ENCODE assay signal across 8 cellular contexts in the genomic region with DNA sequence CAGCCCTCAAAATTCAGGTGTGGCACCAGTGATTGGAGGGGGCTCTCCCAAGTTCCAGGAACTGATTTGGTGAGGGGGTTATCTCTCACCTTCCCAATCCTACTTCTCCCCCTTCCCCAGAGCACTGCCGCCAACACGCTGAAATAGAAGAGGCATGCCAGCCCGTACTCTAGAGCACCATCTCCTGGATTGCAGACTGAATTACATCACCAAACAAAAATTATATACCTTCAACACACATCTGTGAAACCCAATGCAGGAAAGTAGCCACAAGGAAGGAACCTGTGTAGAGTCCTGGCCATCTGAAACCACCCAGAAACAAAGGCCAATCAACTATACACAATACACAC.
DNase-seq lines count a peak whose midpoint lies in the region; ATAC-seq and TF ChIP-seq lines count a peak whose summit lies in the region.
"Not testable (repeated sequence)": the region's sequence is repeated elsewhere in the genome, so short reads cannot be mapped to it uniquely, and the experiment has no call there.

No MANE protein-coding gene starts in this region.

- H3K36me3 ChIP-seq in SU-DHL-6 (ENCODE audit: low read length); neural progenitor cell; thyroid gland: not testable (repeated sequence)

- not testable (repeated sequence) for H3K36me3 Mint-ChIP-seq in neural progenitor cell

- peak overlapping the region; percentile 5 for H3K27ac Mint-ChIP-seq in neural progenitor cell

- not testable (repeated sequence) for H3K9me3 ChIP-seq in SU-DHL-6 (ENCODE audit: insufficient read depth, low read length); neural progenitor cell (ENCODE audit: low read depth); thyroid gland

- not testable (repeated sequence) for H4K20me1 ChIP-seq in SU-DHL-6 (ENCODE audit: low read depth, low read length); neural progenitor cell (ENCODE audit: low read depth)

- not testable (repeated sequence) for H2AFZ ChIP-seq in SU-DHL-6 (ENCODE audit: low read depth, low read length, severe bottlenecking); neural progenitor cell (replicated peaks)

- not testable (repeated sequence) for H3K27me3 Mint-ChIP-seq in neural progenitor cell (ENCODE audit: insufficient read depth, low read depth)

- H3K79me2 ChIP-seq in SU-DHL-6 (ENCODE audit: insufficient read depth, low read length); neural progenitor cell (ENCODE audit: low read depth): not testable (repeated sequence)

- not testable (repeated sequence) for H3K4me3 Mint-ChIP-seq in neural progenitor cell

- H3K9ac ChIP-seq in SU-DHL-6 (ENCODE audit: low read length); neural progenitor cell: not testable (repeated sequence)

- ATAC-seq in HG02588 (IDR thresholded peaks at IDR 0.05; ENCODE audit: unreplicated experiment) (peak; percentile 25), Right ventricle myocardium inferior (peak; percentile 63)

- H3K4me1 ChIP-seq in neural progenitor cell: peaks cover 24% of the 10 kb centered on the region
- not testable (repeated sequence) for H3K4me1 ChIP-seq in thyroid gland

- not testable (repeated sequence) for TF ChIP-seq POLR2A in thyroid gland (IDR thresholded peaks at IDR 0.05)

- peaks cover 16% of the 10 kb centered on the region for H3K4me1 Mint-ChIP-seq in neural progenitor cell

- H3K4me2 ChIP-seq in SU-DHL-6 (ENCODE audit: low read depth, low read length, poor library complexity, severe bottlenecking) (peak overlapping the region; percentile 38), neural progenitor cell (peak overlapping the region; percentile 56)

- intact Hi-C loops in Right ventricle myocardium inferior (cut with DNase I); thyroid gland (cut with DNase I): not testable (repeated sequence)

- peak; percentile 40 for TF ChIP-seq CTCF in SU-DHL-6 (IDR thresholded peaks at IDR 0.05; ENCODE audit: insufficient read depth, low read length, poor library complexity, severe bottlenecking)
- peak; percentile 67 for TF ChIP-seq CTCF in neural progenitor cell (IDR thresholded peaks at IDR 0.05)
- peak in 4 of 6 experiments; percentile 65 to 86 (median 70) for TF ChIP-seq CTCF in thyroid gland (IDR thresholded peaks at IDR 0.05)

- H3K27me3 ChIP-seq in SU-DHL-6 (ENCODE audit: low read length); neural progenitor cell; thyroid gland: not testable (repeated sequence)

- 0 out of 2 replicates have a peak overlapping the region, but pooled peaks have one; percentile 24 for H3K27ac ChIP-seq in SU-DHL-6 (ENCODE audit: low read depth, low read length)
- H3K27ac ChIP-seq in neural progenitor cell, thyroid gland: not testable (repeated sequence)

- not testable (repeated sequence) for H3F3A ChIP-seq in SU-DHL-6 (ENCODE audit: insufficient read depth)
- peaks cover 19% of the 10 kb centered on the region for H3F3A ChIP-seq in neural progenitor cell (ENCODE audit: low read depth)

- H3K9me3 Mint-ChIP-seq in neural progenitor cell: not testable (repeated sequence)

- DNase-seq in Daoy (ENCODE audit: low read depth): peak; percentile 41
- DNase-seq in NCI-H2029 (lab: John Stamatoyannopoulos, UW): peak; percentile 0
- DNase-seq in amniotic epithelial cell (ENCODE audit: low read depth): peak; percentile 12
- DNase-seq in Right ventricle myocardium inferior (ENCODE audit: missing footprints): not testable (repeated sequence)
- DNase-seq in neural progenitor cell (ENCODE audit: low spot score): peak; percentile 55
- DNase-seq in thyroid gland: peak; percentile 31 to 55

- not testable (repeated sequence) for H3K9me2 ChIP-seq in SU-DHL-6 (replicated peaks; ENCODE audit: insufficient read depth, low read length)

- not testable (repeated sequence) for H3K4me3 ChIP-seq in SU-DHL-6 (ENCODE audit: insufficient read depth, low read length, poor library complexity, severe bottlenecking); neural progenitor cell; thyroid gland (replicated peaks in 1 of 3)

- WGBS in thyroid gland, 2 donors: 0 to 4% methylated on average over 3 of the region's 3 CpGs
